Comparison of ENCODE assay signal across 25 cellular contexts in the genomic region with DNA sequence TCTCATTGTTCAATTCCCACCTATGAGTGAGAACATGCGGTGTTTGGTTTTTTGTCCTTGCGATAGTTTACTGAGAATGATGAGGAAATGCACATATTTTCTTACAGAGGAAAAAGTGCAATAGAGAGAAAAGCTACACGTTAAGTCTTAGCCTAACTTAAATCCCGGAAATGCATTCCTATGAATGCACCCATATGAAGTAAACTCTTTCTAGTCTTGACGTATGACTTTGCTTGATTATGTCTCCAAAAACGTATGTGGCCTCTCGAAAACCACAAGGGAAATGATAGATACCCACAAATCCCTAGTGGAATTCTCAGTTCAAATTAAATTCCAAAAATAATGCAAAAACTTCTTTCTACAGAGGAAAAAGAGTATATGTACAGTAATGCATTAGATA.
"Had no signal": no experiment of that assay in that cellular context is flagged by ENCODE, and none has a peak within 500 bp of the region (broad histone marks: within the 10 kb centered on the region; RNA-seq: fewer than 3 reads in every experiment).

No MANE protein-coding gene starts in this region.

- H3K9me3 ChIP-seq: body of pancreas, esophagus squamous epithelium, gastrocnemius medialis, pancreas, prostate gland, tibial nerve had no signal

- H3K36me3 ChIP-seq: esophagus squamous epithelium, gastrocnemius medialis, pancreas, prostate gland, tibial nerve had no signal

- DNase-seq: activated CD4-positive, alpha-beta T cell treated with anti-CD3 and anti-CD28 coated beads, Interleukin-2, amount 10 ng/mL, durations not matched to agents 24 days and 14 days; activated CD4-positive, CD25-positive, alpha-beta regulatory T cell treated with anti-CD3 and anti-CD28 coated beads, Interleukin-2, amount 50 U/mL, for 72 hours; activated CD8-positive, alpha-beta T cell treated with anti-CD3 and anti-CD28 coated beads for 36 hours; activated gamma-delta T cell treated with Interleukin-2 at 50 U/mL for 16 hours; activated naive CD4-positive, alpha-beta T cell treated with anti-CD3 and anti-CD28 coated beads, Interleukin-2, amount 50 U/mL, for 16 hours; activated naive CD8-positive, alpha-beta T cell treated with anti-CD3 and anti-CD28 coated beads, Interleukin-2, amount 50 U/mL, for 24 hours; activated T-cell treated with anti-CD3 and anti-CD28 coated beads, Interleukin-2, amount 50 U/mL, for 4 hours; effector CD8-positive, alpha-beta T cell; esophagus squamous epithelium; gastrocnemius medialis; glutamatergic neuron; islet precursor cell; left cardiac atrium; pancreas; retina; stimulated activated CD4-positive, alpha-beta T cell treated with anti-CD3 and anti-CD28 coated beads, Interleukin-1b, Interleukin-23, amount 100 ng/mL, for 48 hours had no signal

- H3K27me3 Mint-ChIP-seq: activated T-helper 17 cell treated with anti-CD3 and anti-CD28 coated beads, Interleukin-2, amount 50 U/mL, for 72 hours had no signal

- H3K27ac Mint-ChIP-seq: activated CD4-positive, alpha-beta T cell treated with anti-CD3 and anti-CD28 coated beads, Interleukin-2, amount 10 ng/mL, durations not matched to agents 24 days and 14 days; activated CD8-positive, alpha-beta T cell treated with anti-CD3 and anti-CD28 coated beads for 36 hours; activated naive CD8-positive, alpha-beta T cell treated with anti-CD3 and anti-CD28 coated beads, Interleukin-2, amount 50 U/mL, for 24 hours; activated T-helper 17 cell treated with anti-CD3 and anti-CD28 coated beads, Interleukin-2, amount 50 U/mL, for 72 hours; naive thymus-derived CD4-positive, alpha-beta T cell had no signal

- H3K4me1 Mint-ChIP-seq: activated CD4-positive, alpha-beta T cell treated with anti-CD3 and anti-CD28 coated beads, Interleukin-2, amount 10 ng/mL, durations not matched to agents 24 days and 14 days; activated naive CD8-positive, alpha-beta T cell treated with anti-CD3 and anti-CD28 coated beads, Interleukin-2, amount 50 U/mL, for 24 hours; activated T-helper 17 cell treated with anti-CD3 and anti-CD28 coated beads, Interleukin-2, amount 50 U/mL, for 72 hours; naive thymus-derived CD4-positive, alpha-beta T cell had no signal

- H3K27me3 ChIP-seq: body of pancreas, esophagus squamous epithelium, gastrocnemius medialis, pancreas, tibial nerve had no signal

- H3K27ac ChIP-seq: body of pancreas, epithelial cell of prostate, esophagus squamous epithelium, gastrocnemius medialis, pancreas, prostate gland, tibial nerve had no signal

- FAIRE-seq: colon, endometrium, pancreas, small intestine had no signal

- H3K9me3 Mint-ChIP-seq: activated CD4-positive, alpha-beta T cell treated with anti-CD3 and anti-CD28 coated beads, Interleukin-2, amount 10 ng/mL, durations not matched to agents 24 days and 14 days; activated CD8-positive, alpha-beta T cell treated with anti-CD3 and anti-CD28 coated beads for 36 hours; activated naive CD8-positive, alpha-beta T cell treated with anti-CD3 and anti-CD28 coated beads, Interleukin-2, amount 50 U/mL, for 24 hours; activated T-cell treated with anti-CD3 and anti-CD28 coated beads, Interleukin-2, amount 50 U/mL, for 4 hours; activated T-helper 17 cell treated with anti-CD3 and anti-CD28 coated beads, Interleukin-2, amount 50 U/mL, for 72 hours; naive thymus-derived CD4-positive, alpha-beta T cell had no signal

- H3K4me3 ChIP-seq: body of pancreas, esophagus squamous epithelium, gastrocnemius medialis, pancreas, prostate gland, tibial nerve had no signal

- ATAC-seq: activated CD8-positive, alpha-beta T cell treated with anti-CD3 and anti-CD28 coated beads for 36 hours; activated naive CD8-positive, alpha-beta T cell treated with anti-CD3 and anti-CD28 coated beads, Interleukin-2, amount 50 U/mL, for 24 hours; activated T-cell treated with anti-CD3 and anti-CD28 coated beads, Interleukin-2, amount 50 U/mL, for 4 hours; activated T-helper 17 cell treated with anti-CD3 and anti-CD28 coated beads, Interleukin-2, amount 50 U/mL, for 72 hours; body of pancreas; naive thymus-derived CD4-positive, alpha-beta T cell had no signal

- H3K4me3 Mint-ChIP-seq: activated CD4-positive, alpha-beta T cell treated with anti-CD3 and anti-CD28 coated beads, Interleukin-2, amount 10 ng/mL, durations not matched to agents 24 days and 14 days; activated CD8-positive, alpha-beta T cell treated with anti-CD3 and anti-CD28 coated beads for 36 hours; activated naive CD8-positive, alpha-beta T cell treated with anti-CD3 and anti-CD28 coated beads, Interleukin-2, amount 50 U/mL, for 24 hours; activated T-cell treated with anti-CD3 and anti-CD28 coated beads, Interleukin-2, amount 50 U/mL, for 4 hours; activated T-helper 17 cell treated with anti-CD3 and anti-CD28 coated beads, Interleukin-2, amount 50 U/mL, for 72 hours; naive thymus-derived CD4-positive, alpha-beta T cell had no signal

- H3K36me3 Mint-ChIP-seq: naive thymus-derived CD4-positive, alpha-beta T cell had no signal

- H3K4me1 ChIP-seq: gastrocnemius medialis, prostate gland had no signal
